In the genomic region with DNA sequence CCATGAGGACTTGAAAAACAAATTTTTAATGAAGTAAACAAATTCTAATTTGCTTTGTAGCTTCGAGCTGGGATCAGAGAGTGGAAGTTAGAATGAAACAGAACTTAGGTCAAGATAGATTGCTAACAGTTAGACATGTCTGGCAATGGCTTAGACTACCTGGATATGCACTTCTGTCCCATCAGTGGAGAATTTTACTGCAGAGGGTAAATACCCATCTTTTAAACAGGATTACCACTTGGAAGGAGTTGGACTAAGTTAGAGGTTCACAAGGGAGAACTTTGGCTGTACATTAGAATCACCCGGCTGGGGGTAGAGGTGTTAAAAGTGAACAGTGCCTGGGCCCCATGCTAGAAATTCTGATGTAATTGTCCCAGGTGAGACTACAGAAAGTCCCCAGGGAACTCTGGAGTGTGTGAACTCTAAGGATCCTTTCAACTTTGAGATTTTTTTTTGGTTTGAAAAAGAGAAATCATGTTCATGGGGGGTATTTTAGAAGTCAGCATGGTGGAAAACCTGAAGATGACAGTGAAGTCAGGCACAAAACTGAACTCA, we compare ENCODE assay signal across 17 cellular contexts. TPM values are rescaled to one million over a fixed set of nuclear protein-coding genes. Genes with fewer than 3 reads are reported as not detected.
DNase-seq lines count a peak whose midpoint lies in the region; ATAC-seq, FAIRE-seq and TF ChIP-seq lines count a peak whose summit lies in the region.
"Had no signal": no experiment of that assay in that cellular context is flagged by ENCODE, and none has a peak within 500 bp of the region (broad histone marks: within the 10 kb centered on the region; RNA-seq: fewer than 3 reads in every experiment).

No MANE protein-coding gene starts in this region.

- intact Hi-C loops in left lung (cut with DNase I) (no loop called here), lower leg skin (cut with DNase I; ENCODE audit: low total_unique reads) (no loop called here)

- H3K9me3 Mint-ChIP-seq in activated CD4-positive, alpha-beta memory T cell treated with anti-CD3 and anti-CD28 coated beads, Interleukin-2, amount 10 ng/mL, durations not matched to agents 7 days and 5 days = peaks cover 2% of the 10 kb centered on the region

- TF ChIP-seq CTCF in A549 (IDR thresholded peaks at IDR 0.05) = no peak
- TF ChIP-seq CTCF in left lung (IDR thresholded peaks at IDR 0.05) = no peak
- TF ChIP-seq CTCF in lower leg skin (IDR thresholded peaks at IDR 0.05) = no peak
- no peak for TF ChIP-seq CTCF in GM10266 (IDR thresholded peaks at IDR 0.05; ENCODE audit: control insufficient read depth, insufficient read depth, low read depth, missing control alignments)

- H3K27me3 Mint-ChIP-seq in activated CD4-positive, alpha-beta memory T cell treated with anti-CD3 and anti-CD28 coated beads, Interleukin-2, amount 10 ng/mL, durations not matched to agents 7 days and 5 days = peaks cover 4% of the 10 kb centered on the region
- H3K27me3 Mint-ChIP-seq: progenitor cell of endocrine pancreas had no signal

- no peak overlapping the region for H3K4me3 Mint-ChIP-seq in activated CD4-positive, alpha-beta memory T cell treated with anti-CD3 and anti-CD28 coated beads, Interleukin-2, amount 10 ng/mL, durations not matched to agents 7 days and 5 days
- H3K4me3 Mint-ChIP-seq: activated naive CD8-positive, alpha-beta T cell had no signal

- CTCF ChIA-PET in A549 (lab: Yijun Ruan, JAX) = no interaction called here
- CTCF ChIA-PET in activated CD4-positive, alpha-beta memory T cell treated with anti-CD3 and anti-CD28 coated beads, Interleukin-2, amount 10 ng/mL, durations not matched to agents 7 days and 5 days (lab: Charles Lee) = interaction anchor here (1.6 kb wide), 1 partner anchor 98 kb away, joined by 6 read pairs; a partner anchor contains a TSS

- peaks cover 16% of the 10 kb centered on the region for H3K36me3 Mint-ChIP-seq in activated CD4-positive, alpha-beta memory T cell treated with anti-CD3 and anti-CD28 coated beads, Interleukin-2, amount 10 ng/mL, durations not matched to agents 7 days and 5 days (ENCODE audit: low read depth)
- H3K36me3 Mint-ChIP-seq: activated naive CD8-positive, alpha-beta T cell had no signal

- no peak overlapping the region for H3K27ac Mint-ChIP-seq in activated CD4-positive, alpha-beta memory T cell treated with anti-CD3 and anti-CD28 coated beads, Interleukin-2, amount 10 ng/mL, durations not matched to agents 7 days and 5 days
- H3K27ac Mint-ChIP-seq: activated naive CD8-positive, alpha-beta T cell; progenitor cell of endocrine pancreas had no signal

- no peaks in the 10 kb centered on the region for H3K9me3 ChIP-seq in A549
- no peaks in the 10 kb centered on the region for H3K9me3 ChIP-seq in left lung
- H3K9me3 ChIP-seq: HAP-1 had no signal

- TF ChIP-seq RAD21 in A549 (conservative IDR thresholded peaks at IDR 0.05 in 1 of 2, IDR thresholded peaks at IDR 0.05 in 1 of 2) = no peak

- POLR2A ChIA-PET in A549 (lab: Yijun Ruan, JAX) = no interaction called here
- POLR2A ChIA-PET in activated CD4-positive, alpha-beta memory T cell treated with anti-CD3 and anti-CD28 coated beads, Interleukin-2, amount 10 ng/mL, durations not matched to agents 7 days and 5 days (lab: Charles Lee) = no interaction called here

- H3K36me3 ChIP-seq in left lung = no peaks in the 10 kb centered on the region
- H3K36me3 ChIP-seq: HAP-1 had no signal

- ATAC-seq in A549 (no peak), GM18511 (IDR thresholded peaks at IDR 0.05; ENCODE audit: unreplicated experiment) (peak; percentile 40), HG03432 (IDR thresholded peaks at IDR 0.05; ENCODE audit: unreplicated experiment) (peak; percentile 27), left lung (no peak)

- no peak for FAIRE-seq in A549 (lab: Jason Lieb, UNC)
- FAIRE-seq: bronchial epithelial cell had no signal

- H3K4me2 ChIP-seq in A549 = peak overlapping the region; percentile 33; the same call in 2 of the 3 replicates
- H3K4me2 ChIP-seq: smooth muscle cell had no signal

- TF ChIP-seq POLR2A in A549 (IDR thresholded peaks at IDR 0.05; ENCODE audit: low read length) (no peak), lower leg skin (IDR thresholded peaks at IDR 0.05) (no peak)

- H3K27ac ChIP-seq in A549 (no peak overlapping the region), left lung (peak overlapping the region; percentile 71 to 85)
- H3K27ac ChIP-seq: RWPE1 had no signal

- DNase-seq in A549 (ENCODE audit: low read depth in 1 of 2, low spot score in 1 of 2) (no peak), left lung (no peak), lower leg skin (ENCODE audit: low spot score in 2 of 2) (no peak), mucosa of gallbladder (ENCODE audit: low spot score) (no peak), GM10266 (ENCODE audit: extremely low spot score) (no peak)
- no peak for DNase-seq in activated CD4-positive, alpha-beta memory T cell treated with anti-CD3 and anti-CD28 coated beads, Interleukin-2, amount 10 ng/mL, durations not matched to agents 7 days and 5 days
- DNase-seq: hypothalamus, left colon, NCI-H774 had no signal

- H3K27me3 ChIP-seq in left lung = no peaks in the 10 kb centered on the region

- H3K4me3 ChIP-seq in A549 = no peak overlapping the region
- H3K4me3 ChIP-seq in left lung = no peak overlapping the region
- H3K4me3 ChIP-seq in lower leg skin (ENCODE audit: low read depth, poor library complexity, severe bottlenecking) = no peak overlapping the region
- H3K4me3 ChIP-seq: HAP-1, smooth muscle cell had no signal

- H3K4me1 ChIP-seq in A549 (peaks cover 8% of the 10 kb centered on the region; the same call in 1 of the 3 replicates), left lung (peaks cover 14 to 39% of the 10 kb centered on the region in 2 donors)
- H3K4me1 ChIP-seq: HAP-1 had no signal

- TF ChIP-seq EP300 in A549 (IDR thresholded peaks at IDR 0.05) = no peak

- peaks cover 77% of the 10 kb centered on the region for H3K4me1 Mint-ChIP-seq in activated CD4-positive, alpha-beta memory T cell treated with anti-CD3 and anti-CD28 coated beads, Interleukin-2, amount 10 ng/mL, durations not matched to agents 7 days and 5 days

- 50% methylated on average over 2 of the region's 2 CpGs for WGBS in A549 (ENCODE audit: missing lambda C conversion rate)
- WGBS in lower leg skin, 2 donors = 79 to 85% methylated on average over 2 of the region's 2 CpGs

TF ChIP-seq in A549, 52 proteins besides CTCF, POLR2A, EP300 and RAD21:
- TF ChIP-seq, protein P1, sequence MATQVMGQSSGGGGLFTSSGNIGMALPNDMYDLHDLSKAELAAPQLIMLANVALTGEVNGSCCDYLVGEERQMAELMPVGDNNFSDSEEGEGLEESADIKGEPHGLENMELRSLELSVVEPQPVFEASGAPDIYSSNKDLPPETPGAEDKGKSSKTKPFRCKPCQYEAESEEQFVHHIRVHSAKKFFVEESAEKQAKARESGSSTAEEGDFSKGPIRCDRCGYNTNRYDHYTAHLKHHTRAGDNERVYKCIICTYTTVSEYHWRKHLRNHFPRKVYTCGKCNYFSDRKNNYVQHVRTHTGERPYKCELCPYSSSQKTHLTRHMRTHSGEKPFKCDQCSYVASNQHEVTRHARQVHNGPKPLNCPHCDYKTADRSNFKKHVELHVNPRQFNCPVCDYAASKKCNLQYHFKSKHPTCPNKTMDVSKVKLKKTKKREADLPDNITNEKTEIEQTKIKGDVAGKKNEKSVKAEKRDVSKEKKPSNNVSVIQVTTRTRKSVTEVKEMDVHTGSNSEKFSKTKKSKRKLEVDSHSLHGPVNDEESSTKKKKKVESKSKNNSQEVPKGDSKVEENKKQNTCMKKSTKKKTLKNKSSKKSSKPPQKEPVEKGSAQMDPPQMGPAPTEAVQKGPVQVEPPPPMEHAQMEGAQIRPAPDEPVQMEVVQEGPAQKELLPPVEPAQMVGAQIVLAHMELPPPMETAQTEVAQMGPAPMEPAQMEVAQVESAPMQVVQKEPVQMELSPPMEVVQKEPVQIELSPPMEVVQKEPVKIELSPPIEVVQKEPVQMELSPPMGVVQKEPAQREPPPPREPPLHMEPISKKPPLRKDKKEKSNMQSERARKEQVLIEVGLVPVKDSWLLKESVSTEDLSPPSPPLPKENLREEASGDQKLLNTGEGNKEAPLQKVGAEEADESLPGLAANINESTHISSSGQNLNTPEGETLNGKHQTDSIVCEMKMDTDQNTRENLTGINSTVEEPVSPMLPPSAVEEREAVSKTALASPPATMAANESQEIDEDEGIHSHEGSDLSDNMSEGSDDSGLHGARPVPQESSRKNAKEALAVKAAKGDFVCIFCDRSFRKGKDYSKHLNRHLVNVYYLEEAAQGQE (IDR thresholded peaks at IDR 0.05) = no peak
- TF ChIP-seq PHF8 (IDR thresholded peaks at IDR 0.05; ENCODE audit: borderline replicate concordance, low read depth) (no peak), HDAC2 (IDR thresholded peaks at IDR 0.05) (no peak), CBX8 (IDR thresholded peaks at IDR 0.05) (no peak), SMC3 (IDR thresholded peaks at IDR 0.05) (no peak), FOXS1 (CRISPR knock-in tag; IDR thresholded peaks at IDR 0.05) (no peak)

RNA-seq across cellular contexts. Expression of a gene that starts 35.5 kb away (rescaled TPM):
- 0.11 and 0.14 TPM in 2 replicates for polyA plus RNA-seq in A549 (2011; rRNA removed)
- 0.01 TPM in 1 of 2 replicates, not detected in the other for polyA plus RNA-seq in A549 (2012; cell fraction: cytosol; rRNA removed)
- 0.02 TPM in 2 replicates for polyA plus RNA-seq in A549 (2012; cell fraction: nucleus; rRNA removed)
- polyA plus RNA-seq in A549 (2017; fragmentation: RNase III; extraction: RNeasy Plus Mini Kit Qiagen cat#74134 plus additional on column Dnase treatment) = 0.05 to 0.08 TPM (median 0.07 TPM) in 3 replicates
- 0.10 and 0.25 TPM in 2 replicates for polyA minus RNA-seq in A549 (2011; rRNA and poly(A)+ RNA removed)
- 10 to 100 TPM; 31.4 to 37.6 TPM for total RNA-seq in left lung
- total RNA-seq in lower leg skin = 10 to 100 TPM in 1 of 4 donors, 1 to 10 TPM in 3; 5.3 to 15.7 (median 7.7) TPM
- total RNA-seq in mucosa of gallbladder = 68.3 TPM
- 10 to 100 TPM; 29.7 to 33.3 TPM for total RNA-seq in activated CD4-positive, alpha-beta memory T cell treated with anti-CD3 and anti-CD28 coated beads, Interleukin-2, amount 10 ng/mL, durations not matched to agents 7 days and 5 days
- total RNA-seq: bronchial epithelial cell, progenitor cell of endocrine pancreas had no signal

Comparison
In these comparisons a context has a peak if more than half of its experiments do, and no peak if none do; other contexts are left out.
1. ATAC-seq: peak in GM18511 (single experiment) and HG03432 (single experiment); none in A549 (0 of 2) and left lung (single experiment).
2. H3K27ac ChIP-seq: peak in left lung (2 of 2); none in A549 (0 of 2).